In genomic region chr16:66935319-66936011, GRCh38 we compare ENCODE assay signal across 8 cellular contexts. TPM values are rescaled to one million over a fixed set of nuclear protein-coding genes. Genes with fewer than 3 reads are reported as not detected.
DNase-seq lines count a peak whose midpoint lies in the region; ATAC-seq and TF ChIP-seq lines count a peak whose summit lies in the region.

Gene CES2, plus strand, starts transcription at chr16:66935516. Its CDS starts 120 bp downstream, at chr16:66935636.

- peak within 1 kb of the TSS; percentile 91 to 100 for H3K4me3 Mint-ChIP-seq in activated T-cell treated with anti-CD3 and anti-CD28 coated beads, Interleukin-2, amount 50 U/mL, for 72 hours
- peak within 1 kb of the TSS; percentile 96 for H3K4me3 Mint-ChIP-seq in activated T-helper 1 cell treated with anti-CD3 and anti-CD28 coated beads, Interleukin-12 subunit alpha, Interleukin-12 subunit beta, Interleukin-2, Interleukin-4 antibody, amounts not matched to agents 30 ng/mL and 10 ng/mL and 1 ng/mL, durations not matched to agents 14 hours and 24 hours and 36 hours
- peak within 1 kb of the TSS; percentile 95 for H3K4me3 Mint-ChIP-seq in glutamatergic neuron (ENCODE audit: unreplicated experiment)

- H3K9me3 ChIP-seq in osteoblast (ENCODE audit: low read depth, low read length): no peaks in the 10 kb centered on the region

- H3K9me3 Mint-ChIP-seq in activated T-cell treated with anti-CD3 and anti-CD28 coated beads, Interleukin-2, amount 50 U/mL, for 72 hours: no peaks in the 10 kb centered on the region
- H3K9me3 Mint-ChIP-seq in activated T-helper 1 cell treated with anti-CD3 and anti-CD28 coated beads, Interleukin-12 subunit alpha, Interleukin-12 subunit beta, Interleukin-2, Interleukin-4 antibody, amounts not matched to agents 30 ng/mL and 10 ng/mL and 1 ng/mL, durations not matched to agents 14 hours and 24 hours and 36 hours: no peaks in the 10 kb centered on the region
- peaks cover 4% of the 10 kb centered on the region for H3K9me3 Mint-ChIP-seq in glutamatergic neuron (ENCODE audit: unreplicated experiment)

- peak within 1 kb of the TSS; percentile 95 for H3K27ac ChIP-seq in osteoblast (ENCODE audit: low read depth, low read length)

- H3K4me1 ChIP-seq in osteoblast (ENCODE audit: insufficient read depth, low read length): peaks cover 18% of the 10 kb centered on the region

- H3K36me3 Mint-ChIP-seq in activated T-cell treated with anti-CD3 and anti-CD28 coated beads, Interleukin-2, amount 50 U/mL, for 72 hours (ENCODE audit: insufficient read depth in 2 of 2): peaks cover 9 to 17% of the 10 kb centered on the region in 2 donors
- H3K36me3 Mint-ChIP-seq in activated T-helper 1 cell treated with anti-CD3 and anti-CD28 coated beads, Interleukin-12 subunit alpha, Interleukin-12 subunit beta, Interleukin-2, Interleukin-4 antibody, amounts not matched to agents 30 ng/mL and 10 ng/mL and 1 ng/mL, durations not matched to agents 14 hours and 24 hours and 36 hours (ENCODE audit: low read depth): peaks cover 28% of the 10 kb centered on the region
- H3K36me3 Mint-ChIP-seq in glutamatergic neuron (ENCODE audit: unreplicated experiment): no peaks in the 10 kb centered on the region

- peaks cover 21% of the 10 kb centered on the region for H3K36me3 ChIP-seq in osteoblast (ENCODE audit: insufficient read depth, low read length)

- intact Hi-C loops in activated T-helper 1 cell treated with anti-CD3 and anti-CD28 coated beads, Interleukin-12 subunit alpha, Interleukin-12 subunit beta, Interleukin-2, Interleukin-4 antibody, amounts not matched to agents 30 ng/mL and 10 ng/mL and 1 ng/mL, durations not matched to agents 14 hours and 24 hours and 36 hours (cut with micrococcal nuclease): loop anchor here (2.0 kb wide), 1 partner anchor 63 kb away; no protein-coding TSS in a partner anchor

- no peak for TF ChIP-seq CTCF in glutamatergic neuron (IDR thresholded peaks at IDR 0.05; ENCODE audit: partially characterized antibody, unreplicated experiment)
- TF ChIP-seq CTCF in osteoblast (IDR thresholded peaks at IDR 0.05; ENCODE audit: extremely low read depth, low read depth, low read length): no peak

- peak within 1 kb of the TSS; percentile 96 for H2AFZ ChIP-seq in osteoblast (ENCODE audit: low read length)

- H3K27me3 Mint-ChIP-seq in activated T-cell treated with anti-CD3 and anti-CD28 coated beads, Interleukin-2, amount 50 U/mL, for 72 hours (ENCODE audit: low read depth): no peaks in the 10 kb centered on the region
- no peaks in the 10 kb centered on the region for H3K27me3 Mint-ChIP-seq in activated T-helper 1 cell treated with anti-CD3 and anti-CD28 coated beads, Interleukin-12 subunit alpha, Interleukin-12 subunit beta, Interleukin-2, Interleukin-4 antibody, amounts not matched to agents 30 ng/mL and 10 ng/mL and 1 ng/mL, durations not matched to agents 14 hours and 24 hours and 36 hours (ENCODE audit: insufficient read depth)
- peaks cover 8% of the 10 kb centered on the region for H3K27me3 Mint-ChIP-seq in glutamatergic neuron (ENCODE audit: unreplicated experiment)

- H3K4me2 ChIP-seq in osteoblast (ENCODE audit: insufficient read depth, low read length): peak within 1 kb of the TSS; percentile 82

- no peak for ATAC-seq in activated T-cell treated with anti-CD3 and anti-CD28 coated beads, Interleukin-2, amount 50 U/mL, for 72 hours (replicated peaks in 1 of 2)
- ATAC-seq in activated CD4-positive, CD25-positive, alpha-beta regulatory T cell treated with anti-CD3 and anti-CD28 coated beads, Interleukin-2, amount 50 U/mL, for 24 hours: no peak
- no peak for ATAC-seq in HG02588 (IDR thresholded peaks at IDR 0.05; ENCODE audit: unreplicated experiment)

- DNase-seq in activated T-cell treated with anti-CD3 and anti-CD28 coated beads, Interleukin-2, amount 50 U/mL, for 72 hours: no peak
- no peak for DNase-seq in activated T-cell treated with anti-CD3 and anti-CD28 coated beads for 4 hours
- DNase-seq in activated T-helper 1 cell treated with anti-CD3 and anti-CD28 coated beads, Interleukin-12 subunit alpha, Interleukin-12 subunit beta, Interleukin-2, Interleukin-4 antibody, amounts not matched to agents 30 ng/mL and 10 ng/mL and 1 ng/mL, durations not matched to agents 14 hours and 24 hours and 36 hours (ENCODE audit: low spot score): no peak
- no peak for DNase-seq in glutamatergic neuron
- peak; percentile 92 for DNase-seq in osteoblast (ENCODE audit: insufficient read length, low spot score, missing footprints)
- no peak for DNase-seq in NCI-H345 (lab: John Stamatoyannopoulos, UW)

- peaks cover 45% of the 10 kb centered on the region for H3K4me1 Mint-ChIP-seq in activated T-cell treated with anti-CD3 and anti-CD28 coated beads, Interleukin-2, amount 50 U/mL, for 72 hours (ENCODE audit: low read depth)
- H3K4me1 Mint-ChIP-seq in activated T-helper 1 cell treated with anti-CD3 and anti-CD28 coated beads, Interleukin-12 subunit alpha, Interleukin-12 subunit beta, Interleukin-2, Interleukin-4 antibody, amounts not matched to agents 30 ng/mL and 10 ng/mL and 1 ng/mL, durations not matched to agents 14 hours and 24 hours and 36 hours (ENCODE audit: low read depth): peaks cover 53% of the 10 kb centered on the region
- peaks cover 8% of the 10 kb centered on the region for H3K4me1 Mint-ChIP-seq in glutamatergic neuron (ENCODE audit: low read depth, unreplicated experiment)

- no peaks in the 10 kb centered on the region for H3K27me3 ChIP-seq in osteoblast (ENCODE audit: insufficient read depth, low read length)

- peak within 1 kb of the TSS; percentile 90 for H3K4me3 ChIP-seq in osteoblast (ENCODE audit: insufficient read depth, low read length)

- peak within 1 kb of the TSS; percentile 96 for H3K27ac Mint-ChIP-seq in activated T-cell treated with anti-CD3 and anti-CD28 coated beads, Interleukin-2, amount 50 U/mL, for 72 hours
- peak within 1 kb of the TSS; percentile 87 for H3K27ac Mint-ChIP-seq in activated T-helper 1 cell treated with anti-CD3 and anti-CD28 coated beads, Interleukin-12 subunit alpha, Interleukin-12 subunit beta, Interleukin-2, Interleukin-4 antibody, amounts not matched to agents 30 ng/mL and 10 ng/mL and 1 ng/mL, durations not matched to agents 14 hours and 24 hours and 36 hours
- H3K27ac Mint-ChIP-seq in glutamatergic neuron (ENCODE audit: unreplicated experiment): peak within 1 kb of the TSS; percentile 66

- peaks cover 61% of the 10 kb centered on the region for H3K79me2 ChIP-seq in osteoblast (ENCODE audit: insufficient read depth, low read length)

- H4K20me1 ChIP-seq in osteoblast (ENCODE audit: insufficient read depth, low read length): peaks cover 35% of the 10 kb centered on the region

RNA-seq across cellular contexts. Expression of gene CES2, which starts in this region (rescaled TPM):
- total RNA-seq in activated T-cell treated with anti-CD3 and anti-CD28 coated beads, Interleukin-2, amount 50 U/mL, for 72 hours: 10 to 100 TPM; 28.7 to 33.3 TPM
- 34.3 and 36.6 TPM in 2 replicates for total RNA-seq in activated T-helper 1 cell treated with anti-CD3 and anti-CD28 coated beads, Interleukin-12 subunit alpha, Interleukin-12 subunit beta, Interleukin-2, Interleukin-4 antibody, amounts not matched to agents 30 ng/mL and 10 ng/mL and 1 ng/mL, durations not matched to agents 14 hours and 24 hours and 36 hours
- total RNA-seq in glutamatergic neuron (ENCODE audit: unreplicated experiment): 38.6 TPM
- total RNA-seq in osteoblast: 38.6 and 42.3 TPM in 2 replicates
